8 cellular contexts compared by ENCODE assay signal in genomic region chr5:78504726-78505431, GRCh38.
A peak's percentile ranks its signal among the peaks of the same experiment; 100 is the strongest.
DNase-seq lines count a peak whose midpoint lies in the region; TF ChIP-seq lines count a peak whose summit lies in the region.

No MANE protein-coding gene starts in this region.

- POLR2A ChIA-PET in AG04449 (lab: Yijun Ruan, JAX), result interaction anchor here (0.7 to 1.2 kb wide), 4 partner anchors 14 to 230 kb away, joined by 3 to 5 read pairs (median 3); no protein-coding TSS in a partner anchor

- H3K27ac ChIP-seq in skin epidermis, result peak overlapping the region in 18 of 21 experiments; percentile 4 to 75 (median 54)

- in situ Hi-C loops in astrocyte of the spinal cord (cut with HindIII; ENCODE audit: low sequenced_read_pairs) (no loop called here), GM13977 (cut with MboI; ENCODE audit: low pct_unique_long_range_greater_than_20kb, low sequenced_read_pairs, unreplicated experiment) (no loop called here)

- DNase-seq in AG04449 (ENCODE audit: low read depth, low spot score), result peak; percentile 95
- peak; percentile 17 for DNase-seq in LoVo (ENCODE audit: low spot score)
- DNase-seq in astrocyte of the spinal cord (ENCODE audit: low read depth, low spot score), result peak; percentile 99
- DNase-seq in iPS-NIHi7 (ENCODE audit: extremely low spot score), result peak; percentile 31
- no peak for DNase-seq in activated T-cell treated with anti-CD3 and anti-CD28 coated beads for 4 hours
- no peak for DNase-seq in foreskin melanocyte
- DNase-seq in GM13977 (ENCODE audit: low spot score), result no peak

- TF ChIP-seq CTCF in AG04449 (IDR thresholded peaks at IDR 0.05; ENCODE audit: insufficient read depth, low read length, missing control alignments), result no peak
- TF ChIP-seq CTCF in astrocyte of the spinal cord (IDR thresholded peaks at IDR 0.05; ENCODE audit: low read depth, low read length), result no peak
- no peak for TF ChIP-seq CTCF in GM13977 (IDR thresholded peaks at IDR 0.05; ENCODE audit: extremely low read depth, insufficient read depth, missing control alignments)

- CTCF ChIA-PET in AG04449 (lab: Yijun Ruan, JAX), result interaction anchor here (0.8 to 1.1 kb wide), 4 partner anchors 16 to 381 kb away, joined by 3 to 4 read pairs (median 4); no protein-coding TSS in a partner anchor

- H3K4me3 ChIP-seq in AG04449 (ENCODE audit: low read depth, low read length) (no peak overlapping the region), astrocyte of the spinal cord (ENCODE audit: low read depth, low read length) (no peak overlapping the region), skin epidermis (no peak overlapping the region)

Comparison
In these comparisons a context has a peak if more than half of its experiments do, and no peak if none do; other contexts are left out.
1. DNase-seq: peak in AG04449 (single experiment), LoVo (single experiment), astrocyte of the spinal cord (single experiment) and iPS-NIHi7 (single experiment); none in activated T-cell treated with anti-CD3 and anti-CD28 coated beads for 4 hours (single experiment), foreskin melanocyte (single experiment) and GM13977 (single experiment).